1 cellular context compared by ENCODE assay signal in the genomic region with DNA sequence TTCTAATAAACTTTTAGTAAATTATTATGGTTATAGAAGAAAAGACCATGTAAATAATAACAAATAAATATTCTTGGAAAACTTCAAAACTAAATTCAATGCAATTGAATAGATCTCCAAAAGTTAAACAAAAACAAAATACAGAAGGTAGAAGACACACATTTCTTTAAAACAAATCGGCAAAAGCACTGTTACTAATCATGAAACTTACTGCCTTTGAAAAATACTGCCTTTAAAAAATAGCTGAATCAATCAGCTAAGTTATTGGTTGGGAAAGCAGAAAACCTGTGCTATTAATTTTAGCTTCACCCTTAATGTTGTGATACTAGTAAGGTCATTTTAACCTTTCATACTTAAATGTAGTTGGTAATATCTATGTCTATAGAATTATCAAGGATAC.
TF ChIP-seq lines count a peak whose summit lies in the region.

No MANE protein-coding gene starts in this region.

TF ChIP-seq in HCT116, 20 proteins besides CTCF, POLR2A, EP300 and RAD21:
- TF ChIP-seq JUND (IDR thresholded peaks at IDR 0.05) (no peak), SRF (IDR thresholded peaks at IDR 0.05; ENCODE audit: low read depth) (no peak), EZH2phosphoT487 (IDR thresholded peaks at IDR 0.05; ENCODE audit: borderline replicate concordance) (no peak), YY1 (IDR thresholded peaks at IDR 0.05; ENCODE audit: extremely low read depth, insufficient replicate concordance, low read depth, low read length) (no peak), ZFX (IDR thresholded peaks at IDR 0.05) (no peak), SP1 (IDR thresholded peaks at IDR 0.05; ENCODE audit: low read depth) (no peak)
- TF ChIP-seq, protein P1, sequence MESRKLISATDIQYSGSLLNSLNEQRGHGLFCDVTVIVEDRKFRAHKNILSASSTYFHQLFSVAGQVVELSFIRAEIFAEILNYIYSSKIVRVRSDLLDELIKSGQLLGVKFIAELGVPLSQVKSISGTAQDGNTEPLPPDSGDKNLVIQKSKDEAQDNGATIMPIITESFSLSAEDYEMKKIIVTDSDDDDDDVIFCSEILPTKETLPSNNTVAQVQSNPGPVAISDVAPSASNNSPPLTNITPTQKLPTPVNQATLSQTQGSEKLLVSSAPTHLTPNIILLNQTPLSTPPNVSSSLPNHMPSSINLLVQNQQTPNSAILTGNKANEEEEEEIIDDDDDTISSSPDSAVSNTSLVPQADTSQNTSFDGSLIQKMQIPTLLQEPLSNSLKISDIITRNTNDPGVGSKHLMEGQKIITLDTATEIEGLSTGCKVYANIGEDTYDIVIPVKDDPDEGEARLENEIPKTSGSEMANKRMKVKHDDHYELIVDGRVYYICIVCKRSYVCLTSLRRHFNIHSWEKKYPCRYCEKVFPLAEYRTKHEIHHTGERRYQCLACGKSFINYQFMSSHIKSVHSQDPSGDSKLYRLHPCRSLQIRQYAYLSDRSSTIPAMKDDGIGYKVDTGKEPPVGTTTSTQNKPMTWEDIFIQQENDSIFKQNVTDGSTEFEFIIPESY (IDR thresholded peaks at IDR 0.05; ENCODE audit: extremely low read depth, insufficient replicate concordance, low read length) = no peak
- TF ChIP-seq, protein P2, sequence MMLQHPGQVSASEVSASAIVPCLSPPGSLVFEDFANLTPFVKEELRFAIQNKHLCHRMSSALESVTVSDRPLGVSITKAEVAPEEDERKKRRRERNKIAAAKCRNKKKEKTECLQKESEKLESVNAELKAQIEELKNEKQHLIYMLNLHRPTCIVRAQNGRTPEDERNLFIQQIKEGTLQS (IDR thresholded peaks at IDR 0.05) = no peak
